In genomic region chr18:25946540-25946939, GRCh38 we compare ENCODE assay signal across 11 cellular contexts.
"Had no signal": no experiment of that assay in that cellular context is flagged by ENCODE, and none has a peak within 500 bp of the region (broad histone marks: within the 10 kb centered on the region; RNA-seq: fewer than 3 reads in every experiment).

No MANE protein-coding gene starts in this region.

- H3K9me3 ChIP-seq: HAP-1 had no signal

- H3K4me3 Mint-ChIP-seq: GM23338, H9, HFFc6 had no signal

- H2AFZ ChIP-seq: GM23248 had no signal

- H3K36me3 ChIP-seq: HAP-1 had no signal

- H3K4me3 ChIP-seq: GM23248, GM23338, HAP-1 had no signal

- H3K9ac ChIP-seq: GM23248 had no signal

- ATAC-seq: GM23338, HCT116 had no signal

- H3K27ac ChIP-seq: GM23248 had no signal

- FAIRE-seq: H1, H54 had no signal

- H3K4me2 ChIP-seq: GM23338 had no signal

- H3K9me3 Mint-ChIP-seq: GM23338, HFFc6 had no signal

- H3K4me1 ChIP-seq: HAP-1 had no signal

- DNase-seq: GM23248, GOT3, H7, H9, HCEC 1CT, HFFc6 had no signal

- H3K27ac Mint-ChIP-seq: GM23338, HFFc6 had no signal
